Comparison of ENCODE assay signal across 1 cellular context in the genomic region with DNA sequence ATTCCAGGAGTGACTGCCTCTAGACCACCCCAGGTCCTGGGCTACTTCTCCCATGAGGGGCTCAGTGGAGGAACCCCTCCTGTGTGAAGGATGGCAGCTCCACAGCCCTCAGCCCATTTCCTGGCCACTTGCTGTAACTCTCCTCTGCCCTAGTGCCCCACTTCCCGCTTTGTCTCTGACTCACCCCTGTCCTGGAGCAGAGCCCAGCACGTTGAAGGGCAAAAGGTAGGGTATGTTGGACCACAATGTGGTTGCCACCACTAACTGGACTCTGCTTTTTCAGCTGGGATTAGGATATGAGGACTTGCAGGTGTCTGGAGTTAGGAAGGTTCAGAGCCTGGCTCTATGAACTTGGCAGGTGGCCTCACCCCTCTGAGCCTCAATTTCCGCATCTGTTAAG.
TF ChIP-seq lines count a peak whose summit lies in the region.

No MANE protein-coding gene starts in this region.

TF ChIP-seq in GM12878, 131 proteins besides CTCF, POLR2A, EP300 and RAD21 (continued from another document):
- TF ChIP-seq, protein P1, sequence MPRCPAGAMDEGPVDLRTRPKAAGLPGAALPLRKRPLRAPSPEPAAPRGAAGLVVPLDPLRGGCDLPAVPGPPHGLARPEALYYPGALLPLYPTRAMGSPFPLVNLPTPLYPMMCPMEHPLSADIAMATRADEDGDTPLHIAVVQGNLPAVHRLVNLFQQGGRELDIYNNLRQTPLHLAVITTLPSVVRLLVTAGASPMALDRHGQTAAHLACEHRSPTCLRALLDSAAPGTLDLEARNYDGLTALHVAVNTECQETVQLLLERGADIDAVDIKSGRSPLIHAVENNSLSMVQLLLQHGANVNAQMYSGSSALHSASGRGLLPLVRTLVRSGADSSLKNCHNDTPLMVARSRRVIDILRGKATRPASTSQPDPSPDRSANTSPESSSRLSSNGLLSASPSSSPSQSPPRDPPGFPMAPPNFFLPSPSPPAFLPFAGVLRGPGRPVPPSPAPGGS (IDR thresholded peaks at IDR 0.05; ENCODE audit: borderline replicate concordance, insufficient read depth, low read depth, low read length, poor library complexity, severe bottlenecking), result no peak
